Comparison of ENCODE assay signal across 1 cellular context in genomic region chr9:113593682-113594281, GRCh38.
TF ChIP-seq lines count a peak whose summit lies in the region.

No MANE protein-coding gene starts in this region.

TF ChIP-seq in HEK293, 187 proteins besides CTCF, POLR2A, EP300 and RAD21 (continued from another document):
- peak; percentile 63 for TF ChIP-seq GLIS1 (tag by site-specific recombination; IDR thresholded peaks at IDR 0.05)
- no peak for TF ChIP-seq ZNF140 (tag by site-specific recombination; IDR thresholded peaks at IDR 0.05)
- peak; percentile 72 for TF ChIP-seq TRIM28 (IDR thresholded peaks at IDR 0.05; ENCODE audit: borderline replicate concordance, low read length)
- 0 out of 2 replicates have a peak, but pooled peaks have one; percentile 39 for TF ChIP-seq HIC1 (tag by site-specific recombination; IDR thresholded peaks at IDR 0.05)
- TF ChIP-seq ZSCAN4 (tag by site-specific recombination; IDR thresholded peaks at IDR 0.05) = no peak
- no peak for TF ChIP-seq ZNF654 (tag by site-specific recombination; IDR thresholded peaks at IDR 0.05; ENCODE audit: low read depth)
- no peak for TF ChIP-seq ZNF548 (tag by site-specific recombination; IDR thresholded peaks at IDR 0.05)
- TF ChIP-seq ZNF211 (tag by site-specific recombination; IDR thresholded peaks at IDR 0.05; ENCODE audit: low read depth) = no peak
- TF ChIP-seq ZBTB17 (tag by site-specific recombination; IDR thresholded peaks at IDR 0.05) = peak; percentile 67
- peak; percentile 50 for TF ChIP-seq GLIS2 (tag by site-specific recombination; IDR thresholded peaks at IDR 0.05)
- peak; percentile 15; the same call in 1 of the 2 replicates for TF ChIP-seq IKZF3 (tag by site-specific recombination; IDR thresholded peaks at IDR 0.05)
- peak; percentile 67 for TF ChIP-seq ZNF398 (tag by site-specific recombination; IDR thresholded peaks at IDR 0.05)
